ENCODE assay signal across 8 cellular contexts in genomic region chr14:93183596-93184317, GRCh38. TPM values are rescaled to one million over a fixed set of nuclear protein-coding genes. Genes with fewer than 3 reads are reported as not detected.
DNase-seq lines count a peak whose midpoint lies in the region; ATAC-seq, FAIRE-seq and TF ChIP-seq lines count a peak whose summit lies in the region.

No MANE protein-coding gene starts in this region.

- no peaks in the 10 kb centered on the region for H3K9me2 ChIP-seq in OCI-LY1 (ENCODE audit: low read depth, low read length)

- no peaks in the 10 kb centered on the region for H3F3A ChIP-seq in OCI-LY1 (ENCODE audit: insufficient read depth, low read length)

- no peaks in the 10 kb centered on the region for H4K20me1 ChIP-seq in OCI-LY1 (ENCODE audit: insufficient read depth, low read length)

- H3K4me1 ChIP-seq in OCI-LY1 (ENCODE audit: insufficient read depth, low read length, severe bottlenecking) (peaks cover 26% of the 10 kb centered on the region), pancreas (peaks cover 0 to 24% (median 10%) of the 10 kb centered on the region in 3 donors)

- H3K9ac ChIP-seq in OCI-LY1 (ENCODE audit: low read length) = peak overlapping the region; percentile 96

- H3K36me3 ChIP-seq in OCI-LY1 (ENCODE audit: insufficient read depth, low read length) (peaks cover 33% of the 10 kb centered on the region), pancreas (no peaks in the 10 kb centered on the region)

- TF ChIP-seq CTCF in OCI-LY1 (IDR thresholded peaks at IDR 0.05; ENCODE audit: low read length) (no peak), epithelial cell of esophagus (IDR thresholded peaks at IDR 0.05; ENCODE audit: insufficient read depth, low read depth, low read length, missing control alignments) (no peak), pancreas (IDR thresholded peaks at IDR 0.05) (no peak)

- WGBS in pancreas, 2 donors = 28 to 36% methylated on average over 17 of the region's 17 CpGs

- no peaks in the 10 kb centered on the region for H3K9me3 ChIP-seq in OCI-LY1 (ENCODE audit: low read length)
- H3K9me3 ChIP-seq in pancreas = no peaks in the 10 kb centered on the region

- no peaks in the 10 kb centered on the region for H3K27me3 ChIP-seq in OCI-LY1 (ENCODE audit: insufficient read depth, low read length)
- H3K27me3 ChIP-seq in pancreas = no peaks in the 10 kb centered on the region

- peaks cover 10% of the 10 kb centered on the region for H3K79me2 ChIP-seq in OCI-LY1 (ENCODE audit: insufficient read depth, low read length)

- H3K27ac ChIP-seq in OCI-LY1 (ENCODE audit: low read depth, low read length, poor library complexity, severe bottlenecking) (peak overlapping the region; percentile 27), pancreas (peak overlapping the region in 3 of 4 donors; percentile 91 to 95 (median 93))

- intact Hi-C loops in pancreas (cut with DNase I) = no loop called here

- H3K4me2 ChIP-seq in OCI-LY1 (ENCODE audit: low read length) = peak overlapping the region; percentile 95

- no peak for ATAC-seq in pancreas
- no peak for ATAC-seq in GM21723 (IDR thresholded peaks at IDR 0.05; ENCODE audit: unreplicated experiment)
- no peak for ATAC-seq in GM18858 (IDR thresholded peaks at IDR 0.05; ENCODE audit: unreplicated experiment)
- ATAC-seq in HG02678 (IDR thresholded peaks at IDR 0.05; ENCODE audit: unreplicated experiment) = no peak

- FAIRE-seq in pancreas (lab: Jason Lieb, UNC) = no peak

- DNase-seq in DMS79 (lab: John Stamatoyannopoulos, UW) (peak; percentile 19), epithelial cell of esophagus (ENCODE audit: low read depth) (no peak), pancreas (no peak), DMS 273 treated with DMSO at 0.1 percent for 48 hours (lab: John Stamatoyannopoulos, UW) (no peak)

- H2AFZ ChIP-seq in OCI-LY1 (ENCODE audit: low read length) = no peak overlapping the region

- H3K4me3 ChIP-seq in OCI-LY1 (ENCODE audit: low read depth, low read length, poor library complexity, severe bottlenecking) (peak overlapping the region; percentile 96), epithelial cell of esophagus (ENCODE audit: low read length) (peak overlapping the region; percentile 90), pancreas (peak overlapping the region; percentile 75 to 97 (median 95))

RNA-seq across cellular contexts. Expression of gene MOAP1, which starts 0.9 kb away (rescaled TPM):
- 10 to 100 TPM in 3 of 6 donors, 1 to 10 TPM in 3; 7.9 to 12.6 (median 10.1) TPM for total RNA-seq in pancreas
- 10 to 100 TPM in 1 of 2 donors, 1 to 10 TPM in 1; 8.3 to 21.4 TPM for polyA plus RNA-seq in pancreas

RNA-seq across cellular contexts. Expression of gene LYSET, which starts 1.4 kb away (rescaled TPM):
- total RNA-seq in pancreas = 10 to 100 TPM in 2 of 6 donors, 1 to 10 TPM in 4; 6.1 to 16.6 (median 9.2) TPM
- 10 to 100 TPM in 1 of 2 donors, 1 to 10 TPM in 1; 8.7 to 21.2 TPM for polyA plus RNA-seq in pancreas

RNA-seq across cellular contexts. Expression of gene GON7, which starts 23.1 kb away (rescaled TPM):
- total RNA-seq in pancreas = 1 to 10 TPM; 4.6 to 7.6 (median 5.7) TPM
- polyA plus RNA-seq in pancreas = 10 to 100 TPM in 1 of 2 donors, 1 to 10 TPM in 1; 9.7 to 14.9 TPM

RNA-seq across cellular contexts. Expression of gene UBR7, which starts 23.3 kb away (rescaled TPM):
- total RNA-seq in pancreas = 10 to 100 TPM; 10.9 to 17.6 (median 12.0) TPM
- 10 to 100 TPM in 1 of 2 donors, 1 to 10 TPM in 1; 5.5 to 10.1 TPM for polyA plus RNA-seq in pancreas
